ENCODE assay signal across 8 cellular contexts in the genomic region with DNA sequence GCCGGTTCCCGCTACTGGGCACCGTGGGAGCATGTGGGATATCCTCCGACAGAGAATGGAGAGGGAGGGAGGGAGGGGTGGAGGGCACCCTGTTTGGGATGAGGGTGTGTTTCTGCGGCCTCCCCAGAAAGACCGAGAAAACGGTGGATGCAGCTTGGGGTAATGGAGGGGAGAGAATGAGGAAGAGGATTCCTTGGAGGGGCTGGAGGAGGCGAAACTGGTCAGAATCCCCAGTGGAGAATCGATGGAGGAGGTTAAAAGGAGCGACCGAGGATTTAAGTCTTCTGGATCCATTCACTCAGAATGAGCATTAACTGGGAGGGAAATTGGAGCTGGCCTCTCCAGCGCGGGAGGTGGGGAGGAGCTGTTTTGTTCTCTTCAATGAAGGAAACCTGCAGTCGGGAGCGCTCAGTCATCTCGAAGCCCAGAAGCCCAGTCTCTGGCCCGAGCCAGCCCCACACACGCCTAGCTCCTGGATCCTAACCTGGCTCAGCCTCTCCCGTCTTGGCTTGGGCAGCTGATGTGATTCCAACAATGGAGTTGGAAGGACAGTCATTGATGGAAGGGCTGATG. TPM values are rescaled to one million over a fixed set of nuclear protein-coding genes. Genes with fewer than 3 reads are reported as not detected.
DNase-seq lines count a peak whose midpoint lies in the region; TF ChIP-seq lines count a peak whose summit lies in the region.

No MANE protein-coding gene starts in this region.

- H3K36me3 ChIP-seq in HAP-1 (replicated peaks) (peaks cover 12% of the 10 kb centered on the region; the same call in 1 of the 2 replicates), WERI-Rb-1 (peaks cover 44% of the 10 kb centered on the region)

- H3K4me1 ChIP-seq in HAP-1, result peaks cover 9% of the 10 kb centered on the region

- peak overlapping the region; percentile 67 for H3K4me3 ChIP-seq in AG04450 (ENCODE audit: low read depth, low read length)
- H3K4me3 ChIP-seq in HAP-1, result peak overlapping the region; percentile 74
- H3K4me3 ChIP-seq in WERI-Rb-1 (ENCODE audit: low read depth, low read length), result peak overlapping the region; percentile 89
- peak overlapping the region; percentile 74 for H3K4me3 ChIP-seq in fibroblast of villous mesenchyme (ENCODE audit: low read depth, low read length)

- H3K27ac ChIP-seq in AG04450 (ENCODE audit: low read depth, low read length) (no peak overlapping the region), WERI-Rb-1 (peak overlapping the region; percentile 55)

- H3K27me3 ChIP-seq in AG04450 (ENCODE audit: control insufficient read depth, insufficient read depth, low read length) (no peaks in the 10 kb centered on the region), HAP-1 (ENCODE audit: low read depth) (no peaks in the 10 kb centered on the region), WERI-Rb-1 (ENCODE audit: insufficient read depth, low read depth, severe bottlenecking) (no peaks in the 10 kb centered on the region)

- POLR2A ChIA-PET in AG04450 (lab: Yijun Ruan, JAX), result interaction anchor here (1.0 to 2.5 kb wide), 2 partner anchors 20 to 75 kb away, joined by 3 to 8 read pairs; a partner anchor contains a TSS

- in situ Hi-C loops in HAP-1 (cut with MboI; ENCODE audit: low sequenced_read_pairs), result no loop called here

- CTCF ChIA-PET in AG04450 (lab: Charles Lee), result interaction anchor here (1.0 to 4.7 kb wide), 6 partner anchors 20 to 85 kb away, joined by 3 to 162 read pairs (median 4); a partner anchor contains a TSS

- DNase-seq in AG04450 (ENCODE audit: low read depth, low spot score), result no peak
- peak; percentile 43 to 67 for DNase-seq in HAP-1 (ENCODE audit: low spot score in 2 of 2)
- peak; percentile 35 for DNase-seq in WERI-Rb-1
- peak; percentile 13 for DNase-seq in fibroblast of villous mesenchyme (ENCODE audit: low read depth)
- peak in 32 of 56 donors; percentile 2 to 61 (median 23) for DNase-seq in nucleus accumbens (lab: John Stamatoyannopoulos, UW)
- DNase-seq in central memory CD4-positive, alpha-beta T cell, result no peak
- DNase-seq in NK-92 (lab: John Stamatoyannopoulos, UW; ENCODE audit: unreplicated experiment), result no peak
- DNase-seq in OCI-M1 (lab: John Stamatoyannopoulos, UW), result no peak

- H3K9me3 ChIP-seq in AG04450 (ENCODE audit: control insufficient read depth, insufficient read depth, low read length), result no peaks in the 10 kb centered on the region; the same call in 1 of the 2 replicates
- H3K9me3 ChIP-seq in HAP-1, result no peaks in the 10 kb centered on the region
- no peaks in the 10 kb centered on the region for H3K9me3 ChIP-seq in WERI-Rb-1 (ENCODE audit: severe bottlenecking)

- no peak for TF ChIP-seq CTCF in AG04450 (IDR thresholded peaks at IDR 0.05; ENCODE audit: low read depth, low read length)
- no peak for TF ChIP-seq CTCF in WERI-Rb-1 (IDR thresholded peaks at IDR 0.05; ENCODE audit: low read depth, low read length)
- TF ChIP-seq CTCF in fibroblast of villous mesenchyme (IDR thresholded peaks at IDR 0.05; ENCODE audit: insufficient read depth, low read depth, low read length), result no peak

RNA-seq across cellular contexts. Expression of a gene that starts 0.6 kb away (rescaled TPM):
- 2.6 TPM in 2 replicates for polyA plus RNA-seq in AG04450 (2011; rRNA removed)
- 4.5 and 4.6 TPM in 2 replicates for polyA minus RNA-seq in AG04450 (2011; rRNA and poly(A)+ RNA removed)
- total RNA-seq in fibroblast of villous mesenchyme, result 3.9 TPM in 2 replicates

RNA-seq across cellular contexts. Expression of a gene that starts 20.2 kb away (rescaled TPM):
- 16.0 and 17.6 TPM in 2 replicates for polyA plus RNA-seq in AG04450 (2011; rRNA removed)
- 7.8 and 8.2 TPM in 2 replicates for polyA minus RNA-seq in AG04450 (2011; rRNA and poly(A)+ RNA removed)
- 15.5 and 17.7 TPM in 2 replicates for total RNA-seq in fibroblast of villous mesenchyme

RNA-seq across cellular contexts. Expression of a gene that starts 54.1 kb away (rescaled TPM):
- polyA plus RNA-seq in AG04450 (2011; rRNA removed), result 110 and 127 TPM in 2 replicates
- 54.6 and 60.2 TPM in 2 replicates for polyA minus RNA-seq in AG04450 (2011; rRNA and poly(A)+ RNA removed)
- 45.1 and 52.2 TPM in 2 replicates for total RNA-seq in fibroblast of villous mesenchyme

Comparison
In these comparisons a context has a peak if more than half of its experiments do, and no peak if none do; other contexts are left out.
1. DNase-seq: peak in HAP-1 (2 of 2), WERI-Rb-1 (single experiment), fibroblast of villous mesenchyme (single experiment) and nucleus accumbens (32 of 56); none in AG04450 (single experiment), central memory CD4-positive, alpha-beta T cell (single experiment), NK-92 (single experiment) and OCI-M1 (single experiment).
2. Peak in every context shown above with its lines, with median percentiles within 50 percentile points of each other: H3K4me3 ChIP-seq.